ENCODE assay signal across 21 cellular contexts in the genomic region with DNA sequence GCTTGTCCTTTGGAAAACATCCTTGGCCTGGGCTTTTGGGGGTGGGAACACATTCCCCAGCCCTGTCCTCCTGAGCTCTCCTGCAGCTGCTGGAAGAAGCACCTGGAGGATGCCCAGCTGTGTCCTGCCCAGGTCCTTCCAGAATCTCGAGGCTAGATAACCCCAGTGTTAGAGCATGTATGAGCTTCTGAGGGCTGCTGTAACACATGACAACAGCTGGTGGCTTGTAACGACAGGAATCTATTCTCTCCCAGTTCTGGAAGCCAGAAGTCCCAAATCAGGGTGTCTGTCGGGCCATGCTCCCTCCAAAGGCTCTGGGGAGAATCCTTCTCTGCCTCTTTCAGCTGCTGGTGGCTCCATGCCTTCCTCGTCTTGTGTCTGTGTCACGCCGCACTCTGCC.
A peak's percentile ranks its signal among the peaks of the same experiment; 100 is the strongest.
DNase-seq lines count a peak whose midpoint lies in the region; ATAC-seq and TF ChIP-seq lines count a peak whose summit lies in the region.
"Had no signal": no experiment of that assay in that cellular context is flagged by ENCODE, and none has a peak within 500 bp of the region (broad histone marks: within the 10 kb centered on the region; RNA-seq: fewer than 3 reads in every experiment).

No MANE protein-coding gene starts in this region.

- no peaks in the 10 kb centered on the region for H3K9me2 ChIP-seq in PC-3 (replicated peaks; ENCODE audit: low read length)

- CTCF ChIA-PET in activated naive CD4-positive, alpha-beta T cell treated with anti-CD3 and anti-CD28 coated beads, Interleukin-2, amount 10 ng/mL, durations not matched to agents 7 days and 5 days (lab: Charles Lee): no interaction called here
- CTCF ChIA-PET in activated naive CD4-positive, alpha-beta T cell treated with anti-CD3 and anti-CD28 coated beads for 36 hours (lab: Charles Lee): no interaction called here
- CTCF ChIA-PET in IMR-90 (lab: Yijun Ruan, JAX): no interaction called here
- CTCF ChIA-PET in PC-3 (lab: Charles Lee): no interaction called here

- H2AK5ac ChIP-seq in IMR-90 (ENCODE audit: low read depth, low read length): peak overlapping the region; percentile 53; the same call in 1 of the 2 replicates

- H3K9me3 Mint-ChIP-seq in activated naive CD4-positive, alpha-beta T cell treated with anti-CD3 and anti-CD28 coated beads, Interleukin-2, amount 10 ng/mL, durations not matched to agents 7 days and 5 days: no peaks in the 10 kb centered on the region
- no peaks in the 10 kb centered on the region for H3K9me3 Mint-ChIP-seq in activated naive CD4-positive, alpha-beta T cell treated with anti-CD3 and anti-CD28 coated beads for 36 hours
- H3K9me3 Mint-ChIP-seq: CD4-positive, alpha-beta T cell; GM23338; H9 had no signal

- no peak overlapping the region for H2BK120ac ChIP-seq in IMR-90 (ENCODE audit: low read depth, low read length)

- no peak for TF ChIP-seq CTCF in IMR-90 (conservative IDR thresholded peaks at IDR 0.05; ENCODE audit: low read depth, low read length)
- no peak for TF ChIP-seq CTCF in transverse colon (IDR thresholded peaks at IDR 0.05)
- TF ChIP-seq CTCF in PC-3 (conservative IDR thresholded peaks at IDR 0.05; ENCODE audit: low read depth, low read length): no peak
- no peak for TF ChIP-seq CTCF in left ventricle myocardium inferior (IDR thresholded peaks at IDR 0.05; ENCODE audit: borderline replicate concordance)

- H2BK15ac ChIP-seq in IMR-90 (ENCODE audit: low read depth, low read length): no peak overlapping the region

- H3K4me2 ChIP-seq in IMR-90 (ENCODE audit: low read depth, low read length) (no peak overlapping the region), PC-3 (ENCODE audit: low read length) (no peak overlapping the region)
- H3K4me2 ChIP-seq: BLaER1, GM23338 had no signal

- peaks cover 12% of the 10 kb centered on the region; the same call in 1 of the 2 replicates for H3K9me1 ChIP-seq in IMR-90 (ENCODE audit: insufficient read depth, low read length)

- no peaks in the 10 kb centered on the region for H3K4me1 Mint-ChIP-seq in activated naive CD4-positive, alpha-beta T cell treated with anti-CD3 and anti-CD28 coated beads, Interleukin-2, amount 10 ng/mL, durations not matched to agents 7 days and 5 days
- H3K4me1 Mint-ChIP-seq in activated naive CD4-positive, alpha-beta T cell treated with anti-CD3 and anti-CD28 coated beads for 36 hours (ENCODE audit: low read depth): no peaks in the 10 kb centered on the region
- H3K4me1 Mint-ChIP-seq: B cell; CD8-positive, alpha-beta memory T cell had no signal

- in situ Hi-C loops in IMR-90 (cut with MboI; ENCODE audit: low sequenced_read_pairs): no loop called here
- in situ Hi-C loops in transverse colon (cut with MboI; ENCODE audit: low pct_ligation_motif_present in 1 of 4, low pct_unique_long_range_greater_than_20kb in 1 of 4, low sequenced_read_pairs in 3 of 4): no loop called here

- no peak overlapping the region for H3K18ac ChIP-seq in IMR-90 (ENCODE audit: low read depth, low read length)

- BruUV-seq in IMR-90 (replicated peaks; lab: Mats Ljungman, UMichigan) (no TSS peak), PC-3 (replicated peaks; lab: Mats Ljungman, UMichigan) (no TSS peak)

- H3K4me3 ChIP-seq in IMR-90 (ENCODE audit: insufficient read depth, low read depth, low read length) (no peak overlapping the region), mucosa of rectum (ENCODE audit: low read length in 2 of 2) (no peak overlapping the region), transverse colon (no peak overlapping the region), PC-3 (ENCODE audit: low read length) (no peak overlapping the region), left ventricle myocardium inferior (no peak overlapping the region)
- H3K4me3 ChIP-seq: BLaER1, GM12878, GM23338 had no signal

- H3F3A ChIP-seq in PC-3 (ENCODE audit: low read length, unreplicated experiment): no peaks in the 10 kb centered on the region

- peaks cover 18% of the 10 kb centered on the region for H3K27me3 Mint-ChIP-seq in activated naive CD4-positive, alpha-beta T cell treated with anti-CD3 and anti-CD28 coated beads, Interleukin-2, amount 10 ng/mL, durations not matched to agents 7 days and 5 days
- peaks cover 11% of the 10 kb centered on the region for H3K27me3 Mint-ChIP-seq in activated naive CD4-positive, alpha-beta T cell treated with anti-CD3 and anti-CD28 coated beads for 36 hours (ENCODE audit: low read depth)

- dilution Hi-C loops in IMR-90 (cut with HindIII; ENCODE audit: low sequenced_read_pairs, unreplicated experiment): no loop called here

- H2AK9ac ChIP-seq in IMR-90 (replicated peaks; ENCODE audit: low read depth, low read length, poor library complexity): no peak overlapping the region

- H4K91ac ChIP-seq in IMR-90 (ENCODE audit: insufficient read depth, low read depth, low read length): no peak overlapping the region

- H3K4me3 Mint-ChIP-seq in activated naive CD4-positive, alpha-beta T cell treated with anti-CD3 and anti-CD28 coated beads, Interleukin-2, amount 10 ng/mL, durations not matched to agents 7 days and 5 days: no peak overlapping the region
- no peak overlapping the region for H3K4me3 Mint-ChIP-seq in activated naive CD4-positive, alpha-beta T cell treated with anti-CD3 and anti-CD28 coated beads for 36 hours
- H3K4me3 Mint-ChIP-seq: B cell; CD14-positive monocyte; CD4-positive, alpha-beta T cell; CD8-positive, alpha-beta memory T cell; GM23338; H9 had no signal

- H3K14ac ChIP-seq in IMR-90 (replicated peaks; ENCODE audit: low read depth, low read length): peak overlapping the region; percentile 10; the same call in 1 of the 2 replicates

- H3K4ac ChIP-seq in IMR-90 (ENCODE audit: low read depth, low read length): no peak overlapping the region

- ATAC-seq in IMR-90 (ENCODE audit: low read depth): no peak
- ATAC-seq in PC-3: no peak
- ATAC-seq: GM12878, GM23338, HCT116 had no signal

- no peaks in the 10 kb centered on the region for H3K36me3 Mint-ChIP-seq in activated naive CD4-positive, alpha-beta T cell treated with anti-CD3 and anti-CD28 coated beads, Interleukin-2, amount 10 ng/mL, durations not matched to agents 7 days and 5 days
- no peaks in the 10 kb centered on the region for H3K36me3 Mint-ChIP-seq in activated naive CD4-positive, alpha-beta T cell treated with anti-CD3 and anti-CD28 coated beads for 36 hours (ENCODE audit: low read depth)
- H3K36me3 Mint-ChIP-seq: CD14-positive monocyte had no signal

- peaks cover 0 to 6% of the 10 kb centered on the region in 2 experiments; a peak in 1 of 4 replicates for H3K79me1 ChIP-seq in IMR-90 (ENCODE audit: low read depth in 1 of 2, low read length in 2 of 2)

- intact Hi-C loops in activated naive CD4-positive, alpha-beta T cell treated with anti-CD3 and anti-CD28 coated beads for 36 hours (cut with micrococcal nuclease): no loop called here
- intact Hi-C loops in IMR-90 (cut with micrococcal nuclease): loop anchor here (2.0 to 5.0 kb wide), 2 partner anchors 38 to 176 kb away; a partner anchor contains a TSS
- intact Hi-C loops in transverse colon (cut with DNase I; ENCODE audit: low total_unique reads): no loop called here
- intact Hi-C loops in PC-3 (cut with micrococcal nuclease): loop anchor here (10.0 kb wide), 1 partner anchor 176 kb away; no protein-coding TSS in a partner anchor
- intact Hi-C loops in left ventricle myocardium inferior (cut with micrococcal nuclease): no loop called here

- H3K27ac Mint-ChIP-seq in activated naive CD4-positive, alpha-beta T cell treated with anti-CD3 and anti-CD28 coated beads, Interleukin-2, amount 10 ng/mL, durations not matched to agents 7 days and 5 days: peak overlapping the region; percentile 26
- no peak overlapping the region for H3K27ac Mint-ChIP-seq in activated naive CD4-positive, alpha-beta T cell treated with anti-CD3 and anti-CD28 coated beads for 36 hours
- H3K27ac Mint-ChIP-seq: B cell; CD14-positive monocyte; CD4-positive, alpha-beta T cell; CD8-positive, alpha-beta memory T cell; GM23338; H9 had no signal

- H3K27ac ChIP-seq in IMR-90 (ENCODE audit: insufficient read depth, low read length) (no peak overlapping the region), mucosa of rectum (ENCODE audit: low read depth in 2 of 2, low read length in 2 of 2) (peak overlapping the region; percentile 50 to 78), transverse colon (peak overlapping the region; percentile 41 to 78 (median 62)), PC-3 (ENCODE audit: low read length) (no peak overlapping the region), left ventricle myocardium inferior (replicated peaks) (no peak overlapping the region)
- H3K27ac ChIP-seq: 22Rv1, BLaER1 had no signal

- H3K9me3 ChIP-seq in IMR-90 (ENCODE audit: control insufficient read depth, insufficient read depth, low read length): no peaks in the 10 kb centered on the region
- H3K9me3 ChIP-seq in mucosa of rectum (ENCODE audit: control insufficient read depth in 2 of 2, low read length in 2 of 2): no peaks in the 10 kb centered on the region
- H3K9me3 ChIP-seq in transverse colon: no peaks in the 10 kb centered on the region
- H3K9me3 ChIP-seq in PC-3 (ENCODE audit: low read length): no peaks in the 10 kb centered on the region
- no peaks in the 10 kb centered on the region for H3K9me3 ChIP-seq in left ventricle myocardium inferior (replicated peaks)
- H3K9me3 ChIP-seq: BLaER1 had no signal

- TF ChIP-seq POLR2A in IMR-90 (IDR thresholded peaks at IDR 0.05; ENCODE audit: low read depth, low read length) (no peak), transverse colon (IDR thresholded peaks at IDR 0.05) (no peak)

- POLR2A ChIA-PET in IMR-90 (lab: Charles Lee; ENCODE audit: unreplicated experiment) (no interaction called here), PC-3 (lab: Charles Lee; ENCODE audit: unreplicated experiment) (no interaction called here)

- H2BK20ac ChIP-seq in IMR-90 (ENCODE audit: low read depth, low read length): no peak overlapping the region

- no peak overlapping the region for H3K56ac ChIP-seq in IMR-90 (ENCODE audit: extremely low read depth, insufficient read depth, low read length)

- whole genome bisulfite sequencing in IMR-90 (ENCODE audit: extremely low coverage in 2 of 2, insufficient read length in 1 of 2), 2 experiments: 97% methylated on average over 5 of the region's 6 CpGs; no CpG with 5 or more reads in 1 of the 2 experiments
- 86 to 100% methylated on average over 3 to 6 of the region's 6 CpGs for WGBS in transverse colon (ENCODE audit: low coverage in 1 of 2), 2 donors

- H3K27me3 ChIP-seq in IMR-90 (ENCODE audit: control insufficient read depth, insufficient read depth, low read length) (peaks cover 23% of the 10 kb centered on the region), mucosa of rectum (ENCODE audit: control insufficient read depth in 2 of 2, insufficient read depth in 2 of 2, low read length in 2 of 2) (no peaks in the 10 kb centered on the region), transverse colon (no peaks in the 10 kb centered on the region), PC-3 (ENCODE audit: low read length) (no peaks in the 10 kb centered on the region), left ventricle myocardium inferior (ENCODE audit: low read depth) (no peaks in the 10 kb centered on the region)
- H3K27me3 ChIP-seq: BLaER1 had no signal

- no peak for DNase-seq in activated naive CD4-positive, alpha-beta T cell treated with anti-CD3 and anti-CD28 coated beads, Interleukin-2, amount 10 ng/mL, durations not matched to agents 7 days and 5 days
- DNase-seq in activated naive CD4-positive, alpha-beta T cell treated with anti-CD3 and anti-CD28 coated beads for 36 hours: no peak
- no peak for DNase-seq in IMR-90
- no peak for DNase-seq in transverse colon
- DNase-seq in PC-3: no peak
- no peak for DNase-seq in SIG-M5 (lab: John Stamatoyannopoulos, UW)
- DNase-seq in left ventricle myocardium inferior: no peak
- DNase-seq: CD4-positive, alpha-beta T cell; CD8-positive, alpha-beta memory T cell; DMS 273 treated with DMSO at 0.1 percent for 48 hours; DMS79; GDM1; H9 had no signal

- H4K8ac ChIP-seq in IMR-90 (ENCODE audit: low read depth in 2 of 2, low read length in 2 of 2): no peak overlapping the region

- TF ChIP-seq RAD21 in IMR-90 (IDR thresholded peaks at IDR 0.05; ENCODE audit: low read length): no peak

- no peak overlapping the region for H4K5ac ChIP-seq in IMR-90 (ENCODE audit: low read depth, low read length)

- H3K9ac ChIP-seq in IMR-90 (ENCODE audit: low read depth, low read length): no peak overlapping the region
- no peak overlapping the region for H3K9ac ChIP-seq in mucosa of rectum (ENCODE audit: low read depth in 1 of 2, low read length in 2 of 2)
- H3K9ac ChIP-seq in PC-3 (ENCODE audit: low read length): no peak overlapping the region
- H3K9ac ChIP-seq: BLaER1 had no signal

- H4K20me1 ChIP-seq in IMR-90 (ENCODE audit: insufficient read depth, low read length) (peaks cover 25% of the 10 kb centered on the region), PC-3 (ENCODE audit: low read length) (no peaks in the 10 kb centered on the region)
- H4K20me1 ChIP-seq: BLaER1 had no signal

- H3K4me1 ChIP-seq in IMR-90 (ENCODE audit: control insufficient read depth, insufficient read depth, low read length) (peaks cover 14% of the 10 kb centered on the region), mucosa of rectum (ENCODE audit: control insufficient read depth in 2 of 2, insufficient read depth in 2 of 2, low read length in 2 of 2) (peaks cover 42 to 63% of the 10 kb centered on the region in 2 donors), transverse colon (peaks cover 12 to 63% (median 56%) of the 10 kb centered on the region in 4 donors), PC-3 (ENCODE audit: insufficient read depth, low read length) (peaks cover 33% of the 10 kb centered on the region), left ventricle myocardium inferior (peaks cover 44% of the 10 kb centered on the region)

- no peak overlapping the region for H2AFZ ChIP-seq in IMR-90 (replicated peaks; ENCODE audit: low read length, poor library complexity)
- H2AFZ ChIP-seq in PC-3 (ENCODE audit: low read length): no peak overlapping the region
- H2AFZ ChIP-seq: GM23338 had no signal

- no peaks in the 10 kb centered on the region for H3K36me3 ChIP-seq in IMR-90 (ENCODE audit: control insufficient read depth, insufficient read depth, low read length)
- no peaks in the 10 kb centered on the region for H3K36me3 ChIP-seq in mucosa of rectum (ENCODE audit: control insufficient read depth in 2 of 2, insufficient read depth in 2 of 2, low read length in 2 of 2)
- no peaks in the 10 kb centered on the region for H3K36me3 ChIP-seq in transverse colon
- no peaks in the 10 kb centered on the region for H3K36me3 ChIP-seq in PC-3 (ENCODE audit: low read depth, low read length)
- H3K36me3 ChIP-seq in left ventricle myocardium inferior: no peaks in the 10 kb centered on the region
- H3K36me3 ChIP-seq: BLaER1 had no signal

- no peak overlapping the region for H3K23ac ChIP-seq in IMR-90 (ENCODE audit: low read depth, low read length)

- no peak overlapping the region for H2BK5ac ChIP-seq in IMR-90 (ENCODE audit: low read depth, low read length, poor library complexity, severe bottlenecking)

- TF ChIP-seq EP300 in transverse colon (IDR thresholded peaks at IDR 0.05; ENCODE audit: low read depth): no peak

- no peaks in the 10 kb centered on the region for H3K79me2 ChIP-seq in PC-3 (ENCODE audit: low read length)

Comparison
In these comparisons a context has a peak if more than half of its experiments do, and no peak if none do; other contexts are left out.
1. H3K27ac ChIP-seq: peak in mucosa of rectum (2 of 2) and transverse colon (4 of 4); none in IMR-90 (single experiment), PC-3 (single experiment) and left ventricle myocardium inferior (single experiment).
2. intact Hi-C loops: an anchor here in IMR-90 (2.0 to 5.0 kb wide) and PC-3 (10.0 kb wide); none called in activated naive CD4-positive, alpha-beta T cell treated with anti-CD3 and anti-CD28 coated beads for 36 hours, transverse colon and left ventricle myocardium inferior.